In genomic region chr6:43277643-43278523, GRCh38 we compare ENCODE assay signal across 1 cellular context.
A peak's percentile ranks its signal among the peaks of the same experiment; 100 is the strongest.
TF ChIP-seq lines count a peak whose summit lies in the region.

No MANE protein-coding gene starts in this region.

TF ChIP-seq in HepG2, 621 proteins besides CTCF, POLR2A, EP300 and RAD21 (continued from another document and continues in another):
- TF ChIP-seq, protein P1, sequence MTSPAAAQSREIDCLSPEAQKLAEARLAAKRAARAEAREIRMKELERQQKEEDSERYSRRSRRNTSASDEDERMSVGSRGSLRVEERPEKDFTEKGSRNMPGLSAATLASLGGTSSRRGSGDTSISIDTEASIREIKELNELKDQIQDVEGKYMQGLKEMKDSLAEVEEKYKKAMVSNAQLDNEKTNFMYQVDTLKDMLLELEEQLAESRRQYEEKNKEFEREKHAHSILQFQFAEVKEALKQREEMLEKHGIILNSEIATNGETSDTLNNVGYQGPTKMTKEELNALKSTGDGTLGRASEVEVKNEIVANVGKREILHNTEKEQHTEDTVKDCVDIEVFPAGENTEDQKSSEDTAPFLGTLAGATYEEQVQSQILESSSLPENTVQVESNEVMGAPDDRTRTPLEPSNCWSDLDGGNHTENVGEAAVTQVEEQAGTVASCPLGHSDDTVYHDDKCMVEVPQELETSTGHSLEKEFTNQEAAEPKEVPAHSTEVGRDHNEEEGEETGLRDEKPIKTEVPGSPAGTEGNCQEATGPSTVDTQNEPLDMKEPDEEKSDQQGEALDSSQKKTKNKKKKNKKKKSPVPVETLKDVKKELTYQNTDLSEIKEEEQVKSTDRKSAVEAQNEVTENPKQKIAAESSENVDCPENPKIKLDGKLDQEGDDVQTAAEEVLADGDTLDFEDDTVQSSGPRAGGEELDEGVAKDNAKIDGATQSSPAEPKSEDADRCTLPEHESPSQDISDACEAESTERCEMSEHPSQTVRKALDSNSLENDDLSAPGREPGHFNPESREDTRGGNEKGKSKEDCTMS (CRISPR knock-in tag; conservative IDR thresholded peaks at IDR 0.05) = no peak
- TF ChIP-seq, protein P2, sequence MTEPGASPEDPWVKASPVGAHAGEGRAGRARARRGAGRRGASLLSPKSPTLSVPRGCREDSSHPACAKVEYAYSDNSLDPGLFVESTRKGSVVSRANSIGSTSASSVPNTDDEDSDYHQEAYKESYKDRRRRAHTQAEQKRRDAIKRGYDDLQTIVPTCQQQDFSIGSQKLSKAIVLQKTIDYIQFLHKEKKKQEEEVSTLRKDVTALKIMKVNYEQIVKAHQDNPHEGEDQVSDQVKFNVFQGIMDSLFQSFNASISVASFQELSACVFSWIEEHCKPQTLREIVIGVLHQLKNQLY (CRISPR knock-in tag; IDR thresholded peaks at IDR 0.05) = peak; percentile 35; the same call in 1 of the 2 replicates
- TF ChIP-seq ZBTB44 (CRISPR knock-in tag; IDR thresholded peaks at IDR 0.05) = no peak
- TF ChIP-seq HDAC2 (CRISPR knock-in tag; IDR thresholded peaks at IDR 0.05) = peak; percentile 74
- no peak; the same call in 1 of the 2 replicates for TF ChIP-seq ZNF546 (CRISPR knock-in tag; conservative IDR thresholded peaks at IDR 0.05)
- no peak for TF ChIP-seq ZNF597 (CRISPR knock-in tag; IDR thresholded peaks at IDR 0.05)
- no peak for TF ChIP-seq ZEB1 (IDR thresholded peaks at IDR 0.05; ENCODE audit: insufficient replicate concordance, low read depth)
- TF ChIP-seq ZMYM4 (CRISPR knock-in tag; IDR thresholded peaks at IDR 0.05) = no peak
- TF ChIP-seq PHF5A (CRISPR knock-in tag; IDR thresholded peaks at IDR 0.05; ENCODE audit: low read depth, unreplicated experiment) = no peak
- TF ChIP-seq PCBP1 (IDR thresholded peaks at IDR 0.05; ENCODE audit: borderline replicate concordance, low read depth, low read length) = 0 out of 2 replicates have a peak, but pooled peaks have one; percentile 43
- no peak for TF ChIP-seq BRCA1 (CRISPR knock-in tag; IDR thresholded peaks at IDR 0.05)
- TF ChIP-seq, protein P3, sequence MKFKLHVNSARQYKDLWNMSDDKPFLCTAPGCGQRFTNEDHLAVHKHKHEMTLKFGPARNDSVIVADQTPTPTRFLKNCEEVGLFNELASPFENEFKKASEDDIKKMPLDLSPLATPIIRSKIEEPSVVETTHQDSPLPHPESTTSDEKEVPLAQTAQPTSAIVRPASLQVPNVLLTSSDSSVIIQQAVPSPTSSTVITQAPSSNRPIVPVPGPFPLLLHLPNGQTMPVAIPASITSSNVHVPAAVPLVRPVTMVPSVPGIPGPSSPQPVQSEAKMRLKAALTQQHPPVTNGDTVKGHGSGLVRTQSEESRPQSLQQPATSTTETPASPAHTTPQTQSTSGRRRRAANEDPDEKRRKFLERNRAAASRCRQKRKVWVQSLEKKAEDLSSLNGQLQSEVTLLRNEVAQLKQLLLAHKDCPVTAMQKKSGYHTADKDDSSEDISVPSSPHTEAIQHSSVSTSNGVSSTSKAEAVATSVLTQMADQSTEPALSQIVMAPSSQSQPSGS (CRISPR knock-in tag; IDR thresholded peaks at IDR 0.05) = peak; percentile 49; the same call in 1 of the 2 replicates
- TF ChIP-seq ZBTB46 (CRISPR knock-in tag; IDR thresholded peaks at IDR 0.05; ENCODE audit: borderline replicate concordance) = peak; percentile 94
- no peak for TF ChIP-seq TEAD2 (CRISPR knock-in tag; IDR thresholded peaks at IDR 0.05)
- TF ChIP-seq, protein P4, sequence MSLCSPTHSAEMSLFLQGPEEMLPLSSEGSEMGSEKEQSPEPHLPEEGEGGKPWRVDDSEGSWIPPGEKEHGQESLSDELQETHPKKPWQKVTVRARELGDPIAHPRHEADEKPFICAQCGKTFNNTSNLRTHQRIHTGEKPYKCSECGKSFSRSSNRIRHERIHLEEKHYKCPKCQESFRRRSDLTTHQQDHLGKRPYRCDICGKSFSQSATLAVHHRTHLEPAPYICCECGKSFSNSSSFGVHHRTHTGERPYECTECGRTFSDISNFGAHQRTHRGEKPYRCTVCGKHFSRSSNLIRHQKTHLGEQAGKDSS (CRISPR knock-in tag; IDR thresholded peaks at IDR 0.05; ENCODE audit: borderline replicate concordance, low read depth) = no peak
- no peak for TF ChIP-seq RFXANK (CRISPR knock-in tag; IDR thresholded peaks at IDR 0.05)
- 0 out of 2 replicates have a peak, but pooled peaks have one; percentile 40 for TF ChIP-seq ZMAT3 (CRISPR knock-in tag; conservative IDR thresholded peaks at IDR 0.05)
- 0 out of 2 replicates have a peak, but pooled peaks have one; percentile 33 for TF ChIP-seq ELF3 (CRISPR knock-in tag; IDR thresholded peaks at IDR 0.05)
- TF ChIP-seq ZNF7 (CRISPR knock-in tag; IDR thresholded peaks at IDR 0.05) = no peak
- no peak for TF ChIP-seq ZNF615 (CRISPR knock-in tag; IDR thresholded peaks at IDR 0.05; ENCODE audit: borderline replicate concordance)
- no peak for TF ChIP-seq ZNF513 (CRISPR knock-in tag; conservative IDR thresholded peaks at IDR 0.05)
- TF ChIP-seq STAT5B (CRISPR knock-in tag; IDR thresholded peaks at IDR 0.05) = no peak
- TF ChIP-seq MAFF (IDR thresholded peaks at IDR 0.05; ENCODE audit: low read depth, low read length) = no peak
- 0 out of 2 replicates have a peak, but pooled peaks have one; percentile 35 for TF ChIP-seq BORCS8-MEF2B (CRISPR knock-in tag; IDR thresholded peaks at IDR 0.05)
- TF ChIP-seq TRAFD1 (CRISPR knock-in tag; IDR thresholded peaks at IDR 0.05; ENCODE audit: borderline replicate concordance) = 0 out of 2 replicates have a peak, but pooled peaks have one; percentile 26
- no peak for TF ChIP-seq EZH2 (conservative IDR thresholded peaks at IDR 0.05; ENCODE audit: low read depth, low read length)
- TF ChIP-seq PREB (CRISPR knock-in tag; IDR thresholded peaks at IDR 0.05) = no peak
- TF ChIP-seq ZNF547 (CRISPR knock-in tag; IDR thresholded peaks at IDR 0.05) = peak; percentile 63; the same call in 1 of the 2 replicates
- no peak; the same call in 1 of the 2 replicates for TF ChIP-seq ZC3H4 (CRISPR knock-in tag; IDR thresholded peaks at IDR 0.05; ENCODE audit: borderline replicate concordance)
- no peak for TF ChIP-seq HMGXB4 (CRISPR knock-in tag; IDR thresholded peaks at IDR 0.05; ENCODE audit: borderline replicate concordance in 1 of 2, low read depth in 1 of 2)
- TF ChIP-seq NRL (CRISPR knock-in tag; IDR thresholded peaks at IDR 0.05; ENCODE audit: borderline replicate concordance) = peak; percentile 79; the same call in 1 of the 2 replicates
- no peak for TF ChIP-seq ZNF10 (CRISPR knock-in tag; IDR thresholded peaks at IDR 0.05; ENCODE audit: borderline replicate concordance, low read depth)
- no peak for TF ChIP-seq ZNF674 (CRISPR knock-in tag; IDR thresholded peaks at IDR 0.05; ENCODE audit: low read depth)
- TF ChIP-seq BCL6 (CRISPR knock-in tag; IDR thresholded peaks at IDR 0.05) = no peak; the same call in 1 of the 2 replicates
- 0 out of 2 replicates have a peak, but pooled peaks have one; percentile 55 for TF ChIP-seq ZNF839 (CRISPR knock-in tag; IDR thresholded peaks at IDR 0.05; ENCODE audit: borderline replicate concordance)
- TF ChIP-seq NFE2 (CRISPR knock-in tag; IDR thresholded peaks at IDR 0.05) = no peak
- no peak for TF ChIP-seq GPN1 (CRISPR knock-in tag; IDR thresholded peaks at IDR 0.05; ENCODE audit: borderline replicate concordance)
- peak; percentile 32; the same call in 1 of the 2 replicates for TF ChIP-seq CEBPG (CRISPR knock-in tag; IDR thresholded peaks at IDR 0.05)
- 0 out of 2 replicates have a peak, but pooled peaks have one; percentile 31 for TF ChIP-seq CENPT (CRISPR knock-in tag; IDR thresholded peaks at IDR 0.05; ENCODE audit: low read depth)
- TF ChIP-seq KDM6A (CRISPR knock-in tag; IDR thresholded peaks at IDR 0.05; ENCODE audit: low read depth) = peak; percentile 32
- TF ChIP-seq ZNF281 (CRISPR knock-in tag; IDR thresholded peaks at IDR 0.05; ENCODE audit: borderline replicate concordance) = peak; percentile 66; the same call in 1 of the 2 replicates
